In genomic region chr15:76823903-76824302, GRCh38 we compare ENCODE assay signal across 27 cellular contexts.
DNase-seq lines count a peak whose midpoint lies in the region; ATAC-seq, FAIRE-seq and TF ChIP-seq lines count a peak whose summit lies in the region.
"Had no signal": no experiment of that assay in that cellular context is flagged by ENCODE, and none has a peak within 500 bp of the region (broad histone marks: within the 10 kb centered on the region; RNA-seq: fewer than 3 reads in every experiment).

No MANE protein-coding gene starts in this region.

- DNase-seq in DMS53 (lab: John Stamatoyannopoulos, UW) (peak; percentile 84), NCI-H187 (lab: John Stamatoyannopoulos, UW) (peak; percentile 43 to 50), NCI-H510A treated with DMSO at 0.1 percent for 48 hours (lab: John Stamatoyannopoulos, UW) (peak; percentile 70), glomerular visceral epithelial cell (ENCODE audit: extremely low spot score) (peak; percentile 8), pancreas (no peak), midbrain (lab: John Stamatoyannopoulos, UW) (no peak), DMS153 (lab: John Stamatoyannopoulos, UW) (no peak)
- DNase-seq: activated CD4-positive, alpha-beta T cell treated with anti-CD3 and anti-CD28 coated beads for 4 hours; activated naive CD4-positive, alpha-beta T cell treated with anti-CD3 and anti-CD28 coated beads, Interleukin-2, amount 50 U/mL, for 16 hours; aorta; cerebellar nuclear complex; DMS 273 treated with DMSO at 0.1 percent for 48 hours; kidney; mesenchymal stem cell; naive B cell; NCI-H2081 treated with DMSO at 0.1 percent for 48 hours; substantia nigra had no signal

- no peak for TF ChIP-seq CTCF in pancreas (IDR thresholded peaks at IDR 0.05)

- no peaks in the 10 kb centered on the region for H3K27me3 ChIP-seq in pancreas
- H3K27me3 ChIP-seq: BLaER1 treated with 17β-estradiol and CSF1 and Interleukin-3, amounts not matched to agents 10 nM and 100 nM; gastroesophageal sphincter; vagina had no signal

- WGBS in pancreas, 2 donors = 80 to 85% methylated on average over 5 of the region's 5 CpGs

- no peaks in the 10 kb centered on the region for H3K36me3 ChIP-seq in pancreas

- H3K4me3 ChIP-seq in pancreas = no peak overlapping the region
- H3K4me3 ChIP-seq: BLaER1 treated with 17β-estradiol and CSF1 and Interleukin-3, amounts not matched to agents 10 nM and 100 nM; gastroesophageal sphincter; GM12878; GM23338; vagina had no signal

- H3K9me3 ChIP-seq in pancreas = no peaks in the 10 kb centered on the region
- H3K9me3 ChIP-seq: vagina had no signal

- ATAC-seq in HG02763 (IDR thresholded peaks at IDR 0.05; ENCODE audit: unreplicated experiment) (no peak), pancreas (no peak)
- ATAC-seq: gastroesophageal sphincter, GM12878, GM23338, sciatic nerve had no signal

- H3K27ac ChIP-seq in pancreas = no peak overlapping the region
- H3K27ac ChIP-seq: BLaER1 treated with 17β-estradiol and CSF1 and Interleukin-3, amounts not matched to agents 10 nM and 100 nM; gastroesophageal sphincter; RWPE1; vagina had no signal

- FAIRE-seq in pancreas (lab: Jason Lieb, UNC) = no peak
- FAIRE-seq: GM12878, GM19239, kidney, TTC549 had no signal

- intact Hi-C loops in pancreas (cut with DNase I) = no loop called here

- no peaks in the 10 kb centered on the region for H3K4me1 ChIP-seq in pancreas
- H3K4me1 ChIP-seq: BLaER1 treated with 17β-estradiol and CSF1 and Interleukin-3, amounts not matched to agents 10 nM and 100 nM; gastroesophageal sphincter; vagina had no signal

Comparison
In these comparisons a context has a peak if more than half of its experiments do, and no peak if none do; other contexts are left out.
1. DNase-seq: peak in DMS53 (single experiment), NCI-H187 (2 of 2), NCI-H510A treated with DMSO at 0.1 percent for 48 hours (single experiment) and glomerular visceral epithelial cell (single experiment); none in pancreas (0 of 6), midbrain (single experiment) and DMS153 (single experiment).